ENCODE assay signal across 1 cellular context in the genomic region with DNA sequence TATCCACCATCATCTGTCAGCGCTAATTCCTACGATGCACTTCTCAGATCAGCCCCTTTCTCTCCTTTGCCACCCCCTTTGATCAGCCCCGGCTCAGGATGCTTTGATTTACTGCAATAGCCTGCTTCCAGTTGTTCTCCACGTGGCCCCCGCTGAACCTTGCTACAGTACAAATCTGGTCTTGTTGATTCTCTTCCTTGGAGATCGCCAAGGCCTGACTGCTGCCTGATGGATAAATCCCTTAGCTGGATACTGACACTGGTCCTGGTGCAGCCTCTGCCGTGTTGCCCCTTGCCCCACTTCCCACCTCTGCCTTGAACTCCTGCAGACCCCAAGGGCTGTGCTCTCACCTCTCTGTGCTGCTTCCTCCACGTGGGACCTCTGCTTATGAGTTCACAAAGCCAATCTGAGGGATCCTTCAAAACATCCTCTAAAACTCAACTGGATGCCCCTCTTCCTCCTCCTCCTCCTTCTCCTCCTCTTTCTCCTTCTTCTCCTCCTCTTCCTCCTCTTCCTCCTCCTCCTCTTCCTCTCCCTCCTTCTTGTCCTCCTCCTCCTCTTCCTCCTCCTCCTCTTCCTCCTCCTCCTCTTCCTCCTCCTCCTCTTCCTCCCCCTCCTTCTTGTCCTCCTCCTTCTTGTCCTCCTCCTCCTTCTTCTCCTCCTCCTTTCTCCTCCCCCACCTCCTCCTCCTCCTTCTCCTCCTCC.
TF ChIP-seq lines count a peak whose summit lies in the region.

No MANE protein-coding gene starts in this region.

TF ChIP-seq in GM12878, 131 proteins besides CTCF, POLR2A, EP300 and RAD21 (continued from another document):
- TF ChIP-seq PML (IDR thresholded peaks at IDR 0.05; ENCODE audit: low read length), result no peak
- no peak for TF ChIP-seq SMC3 (IDR thresholded peaks at IDR 0.05; ENCODE audit: borderline replicate concordance, low read length)
- no peak for TF ChIP-seq NR2C1 (IDR thresholded peaks at IDR 0.05)
- no peak for TF ChIP-seq FOS (IDR thresholded peaks at IDR 0.05; ENCODE audit: borderline replicate concordance, extremely low read depth, insufficient read length)
- no peak for TF ChIP-seq SIX5 (IDR thresholded peaks at IDR 0.05; ENCODE audit: low read depth, low read length, severe bottlenecking)
- no peak for TF ChIP-seq STAT3 (IDR thresholded peaks at IDR 0.05; ENCODE audit: low read depth, low read length)
- no peak for TF ChIP-seq LARP7 (IDR thresholded peaks at IDR 0.05)
- TF ChIP-seq BCL11A (IDR thresholded peaks at IDR 0.05; ENCODE audit: low read depth, low read length), result no peak
- no peak for TF ChIP-seq MEF2A (IDR thresholded peaks at IDR 0.05; ENCODE audit: insufficient read depth, low read depth, low read length)
- TF ChIP-seq, protein P1, sequence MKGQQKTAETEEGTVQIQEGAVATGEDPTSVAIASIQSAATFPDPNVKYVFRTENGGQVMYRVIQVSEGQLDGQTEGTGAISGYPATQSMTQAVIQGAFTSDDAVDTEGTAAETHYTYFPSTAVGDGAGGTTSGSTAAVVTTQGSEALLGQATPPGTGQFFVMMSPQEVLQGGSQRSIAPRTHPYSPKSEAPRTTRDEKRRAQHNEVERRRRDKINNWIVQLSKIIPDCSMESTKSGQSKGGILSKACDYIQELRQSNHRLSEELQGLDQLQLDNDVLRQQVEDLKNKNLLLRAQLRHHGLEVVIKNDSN (IDR thresholded peaks at IDR 0.05; ENCODE audit: borderline replicate concordance, extremely low read length, insufficient read depth, low read depth, low read length), result no peak
- no peak for TF ChIP-seq CHD1 (IDR thresholded peaks at IDR 0.05; ENCODE audit: low read depth, low read length)
